8 cellular contexts compared by ENCODE assay signal in genomic region chr2:11745613-11746375, GRCh38. TPM values are rescaled to one million over a fixed set of nuclear protein-coding genes. Genes with fewer than 3 reads are reported as not detected.
DNase-seq lines count a peak whose midpoint lies in the region; ATAC-seq and TF ChIP-seq lines count a peak whose summit lies in the region.

No MANE protein-coding gene starts in this region.

- H3K36me3 ChIP-seq in right lobe of liver, result no peaks in the 10 kb centered on the region
- no peaks in the 10 kb centered on the region for H3K36me3 ChIP-seq in tibial nerve

- peak overlapping the region; percentile 62 for H3K27ac Mint-ChIP-seq in activated naive CD4-positive, alpha-beta T cell treated with anti-CD3 and anti-CD28 coated beads, Interleukin-2, amount 10 ng/mL, durations not matched to agents 7 days and 5 days

- peak overlapping the region; percentile 4 to 98 (median 18) for H3K4me3 ChIP-seq in right lobe of liver
- peak overlapping the region; percentile 28 to 86 (median 74) for H3K4me3 ChIP-seq in tibial nerve

- no peaks in the 10 kb centered on the region for H3K9me3 ChIP-seq in right lobe of liver
- H3K9me3 ChIP-seq in tibial nerve, result no peaks in the 10 kb centered on the region

- H3K27me3 Mint-ChIP-seq in activated naive CD4-positive, alpha-beta T cell treated with anti-CD3 and anti-CD28 coated beads, Interleukin-2, amount 10 ng/mL, durations not matched to agents 7 days and 5 days, result no peaks in the 10 kb centered on the region

- WGBS in right lobe of liver (ENCODE audit: insufficient coverage, low coverage, low lambda C conversion rate, missing lambda C conversion rate), result 49% methylated on average over 23 of the region's 27 CpGs
- 49 to 50% methylated on average over 27 of the region's 27 CpGs for WGBS in tibial nerve, 2 donors

- H3K27ac ChIP-seq in angular gyrus (ENCODE audit: low read depth, low read length) (peak overlapping the region; percentile 38), right lobe of liver (peak overlapping the region; percentile 67 to 83 (median 77)), tibial nerve (peak overlapping the region; percentile 80 to 97 (median 93))

- intact Hi-C loops in right lobe of liver (cut with DNase I), result no loop called here

- no peaks in the 10 kb centered on the region for H3K9me3 Mint-ChIP-seq in activated naive CD4-positive, alpha-beta T cell treated with anti-CD3 and anti-CD28 coated beads, Interleukin-2, amount 10 ng/mL, durations not matched to agents 7 days and 5 days

- peaks cover 0 to 42% (median 16%) of the 10 kb centered on the region in 4 donors for H3K4me1 ChIP-seq in right lobe of liver
- H3K4me1 ChIP-seq in tibial nerve, result peaks cover 0 to 78% (median 49%) of the 10 kb centered on the region in 4 donors

- TF ChIP-seq POLR2A in right lobe of liver (IDR thresholded peaks at IDR 0.05) (no peak), tibial nerve (IDR thresholded peaks at IDR 0.05) (no peak)

- ATAC-seq in right lobe of liver, result no peak
- no peak for ATAC-seq in GM21528 (IDR thresholded peaks at IDR 0.05; ENCODE audit: low FRiP score, unreplicated experiment)

- TF ChIP-seq EP300 in tibial nerve (IDR thresholded peaks at IDR 0.05), result no peak

- no peak for TF ChIP-seq CTCF in right lobe of liver (IDR thresholded peaks at IDR 0.05)
- no peak for TF ChIP-seq CTCF in tibial nerve (IDR thresholded peaks at IDR 0.05)

- peak overlapping the region; percentile 63 for H3K4me3 Mint-ChIP-seq in activated naive CD4-positive, alpha-beta T cell treated with anti-CD3 and anti-CD28 coated beads, Interleukin-2, amount 10 ng/mL, durations not matched to agents 7 days and 5 days

- DNase-seq in activated naive CD4-positive, alpha-beta T cell treated with anti-CD3 and anti-CD28 coated beads, Interleukin-2, amount 10 ng/mL, durations not matched to agents 7 days and 5 days, result no peak
- DNase-seq in activated naive CD4-positive, alpha-beta T cell (lab: John Stamatoyannopoulos, UW), result no peak
- DNase-seq in right lobe of liver (peak in 1 of 3 donors; percentile 34), tibial nerve (ENCODE audit: low spot score in 2 of 2) (no peak), glomerular visceral epithelial cell (ENCODE audit: extremely low spot score) (no peak), SW 1271 (lab: John Stamatoyannopoulos, UW) (no peak)

- CTCF ChIA-PET in activated naive CD4-positive, alpha-beta T cell treated with anti-CD3 and anti-CD28 coated beads, Interleukin-2, amount 10 ng/mL, durations not matched to agents 7 days and 5 days (lab: Charles Lee), result interaction anchor here (1.0 to 20.7 kb wide), 7 partner anchors 7 to 163 kb away, joined by 3 to 285 read pairs (median 10); no protein-coding TSS in a partner anchor

- H3K36me3 Mint-ChIP-seq in activated naive CD4-positive, alpha-beta T cell treated with anti-CD3 and anti-CD28 coated beads, Interleukin-2, amount 10 ng/mL, durations not matched to agents 7 days and 5 days, result no peaks in the 10 kb centered on the region

- H3K27me3 ChIP-seq in right lobe of liver (no peaks in the 10 kb centered on the region), tibial nerve (no peaks in the 10 kb centered on the region)

- H3K4me1 Mint-ChIP-seq in activated naive CD4-positive, alpha-beta T cell treated with anti-CD3 and anti-CD28 coated beads, Interleukin-2, amount 10 ng/mL, durations not matched to agents 7 days and 5 days, result peaks cover 69% of the 10 kb centered on the region

RNA-seq across cellular contexts. Expression of gene LPIN1, which starts 0.6 kb away (rescaled TPM):
- 10 to 100 TPM; 17.3 to 58.7 (median 29.1) TPM for total RNA-seq in right lobe of liver
- 100 to 1,000 TPM; 170 to 202 (median 172) TPM for total RNA-seq in tibial nerve

Comparison
In these comparisons a context has a peak if more than half of its experiments do, and no peak if none do; other contexts are left out.
1. H3K27ac ChIP-seq: peak in every context shown above with its lines; median percentile 93 in tibial nerve; 77 in right lobe of liver; 38 in angular gyrus.